18 cellular contexts compared by ENCODE assay signal in the genomic region with DNA sequence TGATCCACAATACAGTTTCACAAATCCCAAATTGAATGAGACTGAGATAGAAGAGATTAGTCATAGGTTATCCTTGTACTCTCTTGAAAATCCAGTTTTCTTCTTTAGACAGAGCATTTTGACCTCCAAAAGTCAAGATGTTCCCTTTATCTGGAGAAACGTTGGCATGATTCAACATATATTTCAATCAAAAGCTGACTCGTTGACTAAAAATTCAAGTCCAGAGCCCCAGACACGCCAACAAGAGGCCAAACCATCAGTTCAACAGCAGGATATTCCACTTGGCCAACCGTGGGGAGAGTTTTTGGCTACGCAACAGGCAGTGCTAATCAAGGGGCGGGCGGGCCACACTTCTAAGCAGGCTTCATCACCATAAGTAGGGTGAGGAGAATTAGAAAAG.
DNase-seq lines count a peak whose midpoint lies in the region; ATAC-seq and TF ChIP-seq lines count a peak whose summit lies in the region.
"Had no signal": no experiment of that assay in that cellular context is flagged by ENCODE, and none has a peak within 500 bp of the region (broad histone marks: within the 10 kb centered on the region; RNA-seq: fewer than 3 reads in every experiment).

No MANE protein-coding gene starts in this region.

- no peaks in the 10 kb centered on the region for H3F3A ChIP-seq in GM23338 (replicated peaks; ENCODE audit: low read depth)

- no peaks in the 10 kb centered on the region for H3K9me3 Mint-ChIP-seq in GM23338
- no peaks in the 10 kb centered on the region for H3K9me3 Mint-ChIP-seq in activated CD8-positive, alpha-beta T cell treated with anti-CD3 and anti-CD28 coated beads, Interleukin-2, amount 10 ng/mL, durations not matched to agents 7 days and 5 days (ENCODE audit: insufficient read depth)
- H3K9me3 Mint-ChIP-seq: CD14-positive monocyte, H9 had no signal

- H3K27me3 Mint-ChIP-seq in GM23338 (ENCODE audit: insufficient read depth, low read depth, poor library complexity) = peaks cover 2% of the 10 kb centered on the region
- H3K27me3 Mint-ChIP-seq in activated CD8-positive, alpha-beta T cell treated with anti-CD3 and anti-CD28 coated beads, Interleukin-2, amount 10 ng/mL, durations not matched to agents 7 days and 5 days (ENCODE audit: low read depth) = no peaks in the 10 kb centered on the region

- H3K27me3 ChIP-seq in mammary epithelial cell (ENCODE audit: insufficient read depth, low read length) (no peaks in the 10 kb centered on the region), breast epithelium (no peaks in the 10 kb centered on the region), adipocyte (replicated peaks; ENCODE audit: control insufficient read depth, insufficient read depth, low read length) (no peaks in the 10 kb centered on the region), tibial artery (no peaks in the 10 kb centered on the region), GM23338 (ENCODE audit: insufficient read depth) (no peaks in the 10 kb centered on the region)

- H4K20me1 ChIP-seq in mammary epithelial cell (ENCODE audit: insufficient read depth, low read length) (no peaks in the 10 kb centered on the region), GM23338 (replicated peaks; ENCODE audit: insufficient read depth) (no peaks in the 10 kb centered on the region)

- peaks cover 22% of the 10 kb centered on the region; the same call in 2 of the 3 replicates for H3K4me1 Mint-ChIP-seq in GM23338
- H3K4me1 Mint-ChIP-seq in activated CD8-positive, alpha-beta T cell treated with anti-CD3 and anti-CD28 coated beads, Interleukin-2, amount 10 ng/mL, durations not matched to agents 7 days and 5 days (ENCODE audit: low read depth) = no peaks in the 10 kb centered on the region
- H3K4me1 Mint-ChIP-seq: CD14-positive monocyte had no signal

- no peak overlapping the region for H3K27ac Mint-ChIP-seq in GM23338
- H3K27ac Mint-ChIP-seq in activated CD8-positive, alpha-beta T cell treated with anti-CD3 and anti-CD28 coated beads, Interleukin-2, amount 10 ng/mL, durations not matched to agents 7 days and 5 days = no peak overlapping the region
- H3K27ac Mint-ChIP-seq: CD14-positive monocyte, H9 had no signal

- no peak for TF ChIP-seq CTCF in mammary epithelial cell (conservative IDR thresholded peaks at IDR 0.05 in 1 of 2, IDR thresholded peaks at IDR 0.05 in 1 of 2; ENCODE audit: extremely low read depth in 1 of 2, insufficient read depth in 1 of 2, low read depth in 1 of 2, low read length in 2 of 2)
- no peak for TF ChIP-seq CTCF in breast epithelium (IDR thresholded peaks at IDR 0.05)
- no peak for TF ChIP-seq CTCF in tibial artery (IDR thresholded peaks at IDR 0.05)
- no peak for TF ChIP-seq CTCF in GM23338 (conservative IDR thresholded peaks at IDR 0.05; ENCODE audit: low read depth in 2 of 2)

- H3K4me1 ChIP-seq in mammary epithelial cell (ENCODE audit: insufficient read depth, low read length) (peaks cover 19% of the 10 kb centered on the region), breast epithelium (no peaks in the 10 kb centered on the region), adipocyte (ENCODE audit: control insufficient read depth, insufficient read depth, low read length) (peaks cover 19% of the 10 kb centered on the region), tibial artery (peaks cover 0 to 57% (median 14%) of the 10 kb centered on the region in 4 donors), GM23338 (ENCODE audit: insufficient read depth) (peaks cover 11% of the 10 kb centered on the region; the same call in 1 of the 2 replicates)
- H3K4me1 ChIP-seq: SJCRH30 had no signal

- H3K79me2 ChIP-seq in mammary epithelial cell (ENCODE audit: insufficient read depth, low read length) (no peaks in the 10 kb centered on the region), GM23338 (replicated peaks; ENCODE audit: insufficient read depth) (no peaks in the 10 kb centered on the region)

- H3K27ac ChIP-seq in mammary epithelial cell (ENCODE audit: insufficient read depth, low read depth, low read length) = peak overlapping the region; percentile 24
- H3K27ac ChIP-seq in breast epithelium = no peak overlapping the region
- peak overlapping the region; percentile 48 to 51 for H3K27ac ChIP-seq in tibial artery
- H3K27ac ChIP-seq in GM23338 (ENCODE audit: low read depth) = no peak overlapping the region
- H3K27ac ChIP-seq: SJCRH30 had no signal

- ATAC-seq in GM23338 = no peak
- ATAC-seq in activated CD8-positive, alpha-beta T cell treated with anti-CD3 and anti-CD28 coated beads, Interleukin-2, amount 10 ng/mL, durations not matched to agents 7 days and 5 days = no peak

- no peaks in the 10 kb centered on the region for H3K36me3 Mint-ChIP-seq in GM23338 (ENCODE audit: low read depth)
- no peaks in the 10 kb centered on the region for H3K36me3 Mint-ChIP-seq in activated CD8-positive, alpha-beta T cell treated with anti-CD3 and anti-CD28 coated beads, Interleukin-2, amount 10 ng/mL, durations not matched to agents 7 days and 5 days (ENCODE audit: low read depth)
- H3K36me3 Mint-ChIP-seq: CD14-positive monocyte had no signal

- H3K36me3 ChIP-seq in mammary epithelial cell (ENCODE audit: insufficient read depth, low read length) = no peaks in the 10 kb centered on the region
- no peaks in the 10 kb centered on the region for H3K36me3 ChIP-seq in breast epithelium
- H3K36me3 ChIP-seq in adipocyte (ENCODE audit: control insufficient read depth, insufficient read depth, low read length, severe bottlenecking) = peaks cover 10% of the 10 kb centered on the region
- no peaks in the 10 kb centered on the region for H3K36me3 ChIP-seq in tibial artery
- no peaks in the 10 kb centered on the region for H3K36me3 ChIP-seq in GM23338 (ENCODE audit: insufficient read depth)
- H3K36me3 ChIP-seq: SJCRH30 had no signal

- H3K4me3 ChIP-seq in mammary epithelial cell (replicated peaks in 1 of 3; ENCODE audit: insufficient read depth in 1 of 3, low read depth in 2 of 3, low read length in 3 of 3) (no peak overlapping the region), breast epithelium (no peak overlapping the region), adipocyte (ENCODE audit: low read length) (no peak overlapping the region), tibial artery (no peak overlapping the region), GM23338 (no peak overlapping the region)
- H3K4me3 ChIP-seq: SJCRH30 had no signal

- H3K4me3 Mint-ChIP-seq in GM23338 = no peak overlapping the region
- H3K4me3 Mint-ChIP-seq in activated CD8-positive, alpha-beta T cell treated with anti-CD3 and anti-CD28 coated beads, Interleukin-2, amount 10 ng/mL, durations not matched to agents 7 days and 5 days = no peak overlapping the region
- H3K4me3 Mint-ChIP-seq: CD14-positive monocyte, H9 had no signal

- no peaks in the 10 kb centered on the region for H3K9me3 ChIP-seq in mammary epithelial cell (replicated peaks; ENCODE audit: insufficient read depth, low read length)
- H3K9me3 ChIP-seq in breast epithelium = no peaks in the 10 kb centered on the region
- H3K9me3 ChIP-seq in adipocyte (ENCODE audit: control insufficient read depth, low read length) = no peaks in the 10 kb centered on the region
- H3K9me3 ChIP-seq in tibial artery = no peaks in the 10 kb centered on the region
- H3K9me3 ChIP-seq: SJCRH30 had no signal

- H3K9ac ChIP-seq in mammary epithelial cell (ENCODE audit: insufficient read depth, low read length) = no peak overlapping the region
- H3K9ac ChIP-seq in adipocyte (ENCODE audit: low read length) = no peak overlapping the region

- DNase-seq in mammary epithelial cell (peak; percentile 52), breast epithelium (ENCODE audit: low spot score in 2 of 2) (no peak), adipocyte (ENCODE audit: low read depth) (peak; percentile 52), fibroblast of peridontal ligament (ENCODE audit: extremely low read depth) (peak; percentile 45), tibial artery (no peak), SIG-M5 (lab: John Stamatoyannopoulos, UW) (no peak), GM23338 (ENCODE audit: low spot score) (no peak)
- no peak for DNase-seq in activated CD8-positive, alpha-beta T cell treated with anti-CD3 and anti-CD28 coated beads, Interleukin-2, amount 10 ng/mL, durations not matched to agents 7 days and 5 days
- DNase-seq: 8988T, COR-L47, DMS53, H9, Karpas-422, NCI-H187 treated with DMSO at 0.1 percent for 48 hours, NCI-H2171, NCI-H510A, SJCRH30 had no signal

- intact Hi-C loops in mammary epithelial cell (cut with micrococcal nuclease) (no loop called here), breast epithelium (cut with DNase I; ENCODE audit: low total_unique reads) (loop anchor here (2.0 kb wide), 1 partner anchor 27 kb away; no protein-coding TSS in a partner anchor), tibial artery (cut with DNase I; ENCODE audit: low total_unique reads) (no loop called here)

- TF ChIP-seq POLR2A in breast epithelium (IDR thresholded peaks at IDR 0.05) = no peak

- H2AFZ ChIP-seq in mammary epithelial cell (ENCODE audit: low read depth, low read length) = no peak overlapping the region
- no peak overlapping the region for H2AFZ ChIP-seq in GM23338

- CTCF ChIA-PET in mammary epithelial cell (lab: Charles Lee; ENCODE audit: low non-redundant PET) = interaction anchor here (0.9 kb wide), 1 partner anchor 13 kb away, joined by 4 read pairs; no protein-coding TSS in a partner anchor
- CTCF ChIA-PET in activated CD8-positive, alpha-beta T cell treated with anti-CD3 and anti-CD28 coated beads, Interleukin-2, amount 10 ng/mL, durations not matched to agents 7 days and 5 days (lab: Charles Lee) = no interaction called here

- 52% methylated on average over 7 of the region's 7 CpGs for WGBS in mammary epithelial cell (ENCODE audit: low coverage, missing lambda C conversion rate)

- BruUV-seq in mammary epithelial cell (replicated peaks; lab: Mats Ljungman, UMichigan) = no TSS peak

- in situ Hi-C loops in mammary epithelial cell (cut with MboI; ENCODE audit: low sequenced_read_pairs in 2 of 2) = no loop called here

- POLR2A ChIA-PET in activated CD8-positive, alpha-beta T cell treated with anti-CD3 and anti-CD28 coated beads, Interleukin-2, amount 10 ng/mL, durations not matched to agents 7 days and 5 days (lab: Charles Lee) = no interaction called here

- dilution Hi-C loops in mammary epithelial cell (cut with HindIII; ENCODE audit: low sequenced_read_pairs) = no loop called here

- H3K4me2 ChIP-seq in mammary epithelial cell (ENCODE audit: insufficient read depth, low read depth, low read length) = no peak overlapping the region
- no peak overlapping the region for H3K4me2 ChIP-seq in GM23338

- H3K9me2 ChIP-seq in GM23338 (ENCODE audit: insufficient read depth) = peaks cover 3% of the 10 kb centered on the region; the same call in 1 of the 2 replicates

TF ChIP-seq in GM23338, 12 proteins besides CTCF, POLR2A, EP300 and RAD21 (continues in another document):
- TF ChIP-seq ETS1 (IDR thresholded peaks at IDR 0.05) (no peak), ZNF331 (CRISPR knock-in tag; IDR thresholded peaks at IDR 0.05; ENCODE audit: low read depth) (no peak)

Comparison
In these comparisons a context has a peak if more than half of its experiments do, and no peak if none do; other contexts are left out.
1. DNase-seq: peak in mammary epithelial cell (single experiment), adipocyte (single experiment) and fibroblast of peridontal ligament (single experiment); none in breast epithelium (0 of 2), tibial artery (0 of 2), SIG-M5 (single experiment), GM23338 (single experiment) and activated CD8-positive, alpha-beta T cell treated with anti-CD3 and anti-CD28 coated beads, Interleukin-2, amount 10 ng/mL, durations not matched to agents 7 days and 5 days (single experiment).
2. H3K27ac ChIP-seq: peak in mammary epithelial cell (single experiment) and tibial artery (2 of 2); none in breast epithelium (0 of 2) and GM23338 (single experiment).